ENCODE assay signal across 9 cellular contexts in genomic region chr20:31570021-31570463, GRCh38. TPM values are rescaled to one million over a fixed set of nuclear protein-coding genes. Genes with fewer than 3 reads are reported as not detected.
A peak's percentile ranks its signal among the peaks of the same experiment; 100 is the strongest.
DNase-seq lines count a peak whose midpoint lies in the region; ATAC-seq, FAIRE-seq and TF ChIP-seq lines count a peak whose summit lies in the region.
"Had no signal": no experiment of that assay in that cellular context is flagged by ENCODE, and none has a peak within 500 bp of the region (broad histone marks: within the 10 kb centered on the region; RNA-seq: fewer than 3 reads in every experiment).

No MANE protein-coding gene starts in this region.

- peaks cover 68% of the 10 kb centered on the region for H3K4me1 ChIP-seq in astrocyte (ENCODE audit: insufficient read depth, low read length)
- H3K4me1 ChIP-seq in mesenchymal stem cell (ENCODE audit: control insufficient read depth, insufficient read depth, low read depth, low read length): peaks cover 56% of the 10 kb centered on the region
- peaks cover 8 to 49% (median 41%) of the 10 kb centered on the region in 5 donors for H3K4me1 ChIP-seq in subcutaneous abdominal adipose tissue (ENCODE audit: control insufficient read depth in 5 of 5, insufficient read depth in 5 of 5, low read length in 5 of 5)

- no peaks in the 10 kb centered on the region for H3K27me3 ChIP-seq in astrocyte (ENCODE audit: insufficient read depth, low read length)
- no peaks in the 10 kb centered on the region for H3K27me3 ChIP-seq in mesenchymal stem cell (ENCODE audit: control insufficient read depth in 1 of 2, insufficient read depth in 1 of 2, low read length in 2 of 2)
- H3K27me3 ChIP-seq in subcutaneous abdominal adipose tissue (ENCODE audit: control insufficient read depth in 5 of 5, insufficient read depth in 4 of 5, low read length in 5 of 5): no peaks in the 10 kb centered on the region

- peaks cover 50% of the 10 kb centered on the region for H3K4me1 Mint-ChIP-seq in astrocyte (ENCODE audit: low read depth, unreplicated experiment)

- H2BK120ac ChIP-seq in mesenchymal stem cell (ENCODE audit: low read depth, low read length): no peak overlapping the region

- WGBS in mesenchymal stem cell: 91% methylated on average over 8 of the region's 8 CpGs

- DNase-seq in HT-29 (ENCODE audit: low spot score) (peak; percentile 34), astrocyte (ENCODE audit: low read depth) (no peak), mesenchymal stem cell (no peak), AML-193 (lab: John Stamatoyannopoulos, UW) (no peak), NOMO-1 (lab: John Stamatoyannopoulos, UW; ENCODE audit: unreplicated experiment in 2 of 2) (no peak)
- no peak for DNase-seq in activated naive CD4-positive, alpha-beta T cell treated with Interleukin-2 at 50 U/mL for 16 hours

- FAIRE-seq in astrocyte (lab: Jason Lieb, UNC): no peak

- H3K36me3 ChIP-seq in astrocyte (ENCODE audit: insufficient read depth, low read length) (no peaks in the 10 kb centered on the region), mesenchymal stem cell (ENCODE audit: control insufficient read depth in 1 of 2, insufficient read depth in 2 of 2, low read depth in 1 of 2, low read length in 2 of 2) (peaks cover 51 to 55% of the 10 kb centered on the region in 2 experiments), subcutaneous abdominal adipose tissue (ENCODE audit: control insufficient read depth in 5 of 5, insufficient read depth in 5 of 5, low read length in 5 of 5) (peaks cover 0 to 50% (median 25%) of the 10 kb centered on the region in 5 donors)

- H3K18ac ChIP-seq in mesenchymal stem cell (ENCODE audit: low read depth in 1 of 2, low read length in 2 of 2): peak overlapping the region; percentile 17 to 26

- peak overlapping the region; percentile 5 to 52 for H3K4ac ChIP-seq in mesenchymal stem cell (ENCODE audit: low read depth in 1 of 2, low read length in 2 of 2)

- H3K4me3 Mint-ChIP-seq in astrocyte (ENCODE audit: unreplicated experiment): no peak overlapping the region
- H3K4me3 Mint-ChIP-seq: stimulated activated naive CD8-positive, alpha-beta T cell treated with anti-CD3 and anti-CD28 coated beads, Interleukin-15, Interleukin-2, amounts not matched to agents 100 ng/mL and 50 ng/mL, for 24 hours had no signal

- no peak overlapping the region for H3K23ac ChIP-seq in mesenchymal stem cell (ENCODE audit: low read length in 2 of 2)

- H3K4me3 ChIP-seq in astrocyte (ENCODE audit: insufficient read depth, low read depth, low read length): no peak overlapping the region
- H3K4me3 ChIP-seq in mesenchymal stem cell (ENCODE audit: insufficient read depth in 1 of 2, low read depth in 1 of 2, low read length in 2 of 2): no peak overlapping the region
- no peak overlapping the region for H3K4me3 ChIP-seq in subcutaneous abdominal adipose tissue (ENCODE audit: low read depth in 1 of 5, low read length in 5 of 5)

- no peaks in the 10 kb centered on the region for H3K79me2 ChIP-seq in astrocyte (ENCODE audit: insufficient read depth, low read length)

- H3K9me3 Mint-ChIP-seq in astrocyte (ENCODE audit: unreplicated experiment): no peaks in the 10 kb centered on the region
- H3K9me3 Mint-ChIP-seq: stimulated activated naive CD8-positive, alpha-beta T cell treated with anti-CD3 and anti-CD28 coated beads, Interleukin-15, Interleukin-2, amounts not matched to agents 100 ng/mL and 50 ng/mL, for 24 hours had no signal

- peak overlapping the region; percentile 56 for H3K9ac ChIP-seq in astrocyte (ENCODE audit: low read length)
- peak overlapping the region; percentile 60 for H3K9ac ChIP-seq in mesenchymal stem cell (ENCODE audit: low read length)
- peak overlapping the region in 3 of 5 donors; percentile 11 to 38 (median 23) for H3K9ac ChIP-seq in subcutaneous abdominal adipose tissue (ENCODE audit: low read length in 5 of 5)

- H4K8ac ChIP-seq in mesenchymal stem cell (ENCODE audit: low read length): peak overlapping the region; percentile 85

- H4K91ac ChIP-seq in mesenchymal stem cell (ENCODE audit: low read length): peak overlapping the region; percentile 70

- H3K36me3 Mint-ChIP-seq in astrocyte (ENCODE audit: low read depth, unreplicated experiment): peaks cover 9% of the 10 kb centered on the region

- H2AK5ac ChIP-seq in mesenchymal stem cell (ENCODE audit: low read length, severe bottlenecking): peak overlapping the region; percentile 24

- peaks cover 5% of the 10 kb centered on the region for H4K20me1 ChIP-seq in astrocyte (ENCODE audit: insufficient read depth, low read length)

- H2BK5ac ChIP-seq in mesenchymal stem cell (ENCODE audit: low read depth, low read length, poor library complexity, severe bottlenecking): no peak overlapping the region

- H3K14ac ChIP-seq in mesenchymal stem cell (ENCODE audit: low read length in 2 of 2): no peak overlapping the region

- peak overlapping the region; percentile 62 for H3K27ac ChIP-seq in astrocyte (ENCODE audit: low read depth, low read length)
- peak overlapping the region; percentile 5 for H3K27ac ChIP-seq in mesenchymal stem cell (ENCODE audit: low read length, poor library complexity, severe bottlenecking)
- H3K27ac ChIP-seq in subcutaneous abdominal adipose tissue (ENCODE audit: low read depth, low read length): peak overlapping the region; percentile 98

- H3K4me2 ChIP-seq in astrocyte (ENCODE audit: low read length) (peak overlapping the region; percentile 25), mesenchymal stem cell (ENCODE audit: low read length, poor library complexity, severe bottlenecking) (no peak overlapping the region)

- H3K27me3 Mint-ChIP-seq in astrocyte (ENCODE audit: low read depth, unreplicated experiment): no peaks in the 10 kb centered on the region
- H3K27me3 Mint-ChIP-seq: stimulated activated naive CD8-positive, alpha-beta T cell treated with anti-CD3 and anti-CD28 coated beads, Interleukin-15, Interleukin-2, amounts not matched to agents 100 ng/mL and 50 ng/mL, for 24 hours had no signal

- H2AFZ ChIP-seq in astrocyte (ENCODE audit: low read depth, low read length) (no peak overlapping the region), mesenchymal stem cell (ENCODE audit: low read depth, low read length) (no peak overlapping the region)

- peak overlapping the region; percentile 52 for H2BK15ac ChIP-seq in mesenchymal stem cell (ENCODE audit: low read depth, poor library complexity, severe bottlenecking)

- H3K9me3 ChIP-seq in astrocyte (ENCODE audit: insufficient read depth, low read depth, low read length) (no peaks in the 10 kb centered on the region), mesenchymal stem cell (ENCODE audit: control insufficient read depth, low read length) (no peaks in the 10 kb centered on the region), subcutaneous abdominal adipose tissue (ENCODE audit: control insufficient read depth in 5 of 5, low read length in 5 of 5) (no peaks in the 10 kb centered on the region)

- TF ChIP-seq CTCF in astrocyte (IDR thresholded peaks at IDR 0.05; ENCODE audit: insufficient read depth, low read depth, low read length): no peak

- H3K27ac Mint-ChIP-seq in astrocyte (ENCODE audit: unreplicated experiment): no peak overlapping the region
- H3K27ac Mint-ChIP-seq: stimulated activated naive CD8-positive, alpha-beta T cell treated with anti-CD3 and anti-CD28 coated beads, Interleukin-15, Interleukin-2, amounts not matched to agents 100 ng/mL and 50 ng/mL, for 24 hours had no signal

- peak overlapping the region; percentile 22 to 34 for H2BK12ac ChIP-seq in mesenchymal stem cell (ENCODE audit: low read length in 2 of 2)

- no peak for ATAC-seq in GM18502 (IDR thresholded peaks at IDR 0.05; ENCODE audit: poor library complexity, unreplicated experiment)

- H3K79me1 ChIP-seq in mesenchymal stem cell (replicated peaks; ENCODE audit: low read length, poor library complexity, severe bottlenecking): peaks cover 8% of the 10 kb centered on the region

RNA-seq across cellular contexts. Expression of gene ID1, which starts 35.0 kb away (rescaled TPM):
- total RNA-seq in HT-29 (2014; rRNA removed; shearing (Covaris generic)): 1,531 and 1,848 TPM in 2 replicates
- 73.7 and 76.7 TPM in 2 replicates for total RNA-seq in astrocyte
- 260 TPM for polyA plus RNA-seq in mesenchymal stem cell (2013, experiment 1 of 2)
- 254 TPM for polyA plus RNA-seq in mesenchymal stem cell (2013, experiment 2 of 2)

RNA-seq across cellular contexts. Expression of gene HM13, which starts 55.8 kb away (rescaled TPM):
- 107 and 115 TPM in 2 replicates for total RNA-seq in HT-29 (2014; rRNA removed; shearing (Covaris generic))
- 399 and 435 TPM in 2 replicates for total RNA-seq in astrocyte
- 291 TPM for polyA plus RNA-seq in mesenchymal stem cell (2013, experiment 1 of 2)
- 287 TPM for polyA plus RNA-seq in mesenchymal stem cell (2013, experiment 2 of 2)

Comparison
In these comparisons a context has a peak if more than half of its experiments do, and no peak if none do; other contexts are left out.
1. H3K27ac ChIP-seq: peak in every context shown above with its lines; median percentile 98 in subcutaneous abdominal adipose tissue; 62 in astrocyte; 5 in mesenchymal stem cell.
2. RNA of gene ID1, which starts 35.0 kb away (total RNA-seq): 1,531 to 1,848 TPM in HT-29; 73.7 to 76.7 TPM in astrocyte; every median in the first group is over 10 times any median in the second.
3. Peak in every context shown above with its lines, with median percentiles within 50 percentile points of each other: H3K9ac ChIP-seq.